In the genomic region with DNA sequence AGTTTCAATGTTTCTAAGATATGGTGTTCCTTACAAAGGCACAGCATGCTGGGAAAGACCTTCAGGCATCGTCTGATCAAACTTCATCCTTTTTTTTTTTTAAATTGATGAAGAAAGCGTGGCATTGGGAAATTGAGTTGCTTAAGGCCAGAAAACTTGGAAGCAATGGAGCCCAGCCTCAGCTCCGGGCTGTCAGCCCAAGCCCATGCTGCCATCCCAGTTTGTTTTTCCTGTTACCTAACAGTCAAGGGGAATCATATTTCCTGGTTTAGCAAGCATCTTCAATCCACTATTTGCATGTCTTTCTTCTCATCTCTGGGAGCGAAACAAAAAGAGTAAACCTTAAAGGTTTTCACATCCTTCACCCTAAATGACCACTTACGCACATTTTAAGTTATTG, we compare ENCODE assay signal across 18 cellular contexts.
DNase-seq lines count a peak whose midpoint lies in the region; ATAC-seq, FAIRE-seq and TF ChIP-seq lines count a peak whose summit lies in the region.
"Had no signal": no experiment of that assay in that cellular context is flagged by ENCODE, and none has a peak within 500 bp of the region (broad histone marks: within the 10 kb centered on the region; RNA-seq: fewer than 3 reads in every experiment).

No MANE protein-coding gene starts in this region.

- H4K20me1 ChIP-seq in IMR-90 (ENCODE audit: insufficient read depth, low read length): no peaks in the 10 kb centered on the region; the same call in 1 of the 2 replicates

- no peaks in the 10 kb centered on the region for H3K27me3 Mint-ChIP-seq in brain
- H3K27me3 Mint-ChIP-seq: activated CD8-positive, alpha-beta T cell treated with anti-CD3 and anti-CD28 coated beads for 36 hours; stimulated activated naive B cell treated with anti-CD40 and anti-IgM and Interleukin-4, amounts not matched to agents 10 μg/mL and 1 μg/mL and 100 μg/mL, for 72 hours had no signal

- H3K4me1 ChIP-seq in IMR-90 (ENCODE audit: control insufficient read depth, insufficient read depth, low read length): no peaks in the 10 kb centered on the region
- H3K4me1 ChIP-seq in lung (ENCODE audit: control insufficient read depth in 2 of 2, insufficient read depth in 2 of 2, low read length in 2 of 2): peaks cover 0 to 8% of the 10 kb centered on the region in 2 donors

- no peak overlapping the region for H3K4ac ChIP-seq in IMR-90 (ENCODE audit: low read depth, low read length)

- CTCF ChIA-PET in AG04450 (lab: Charles Lee): no interaction called here
- CTCF ChIA-PET in IMR-90 (lab: Yijun Ruan, JAX): no interaction called here

- no peak overlapping the region for H4K5ac ChIP-seq in IMR-90 (ENCODE audit: low read depth, low read length)

- no peak overlapping the region for H3K27ac ChIP-seq in AG04450 (ENCODE audit: low read depth, low read length)
- no peak overlapping the region for H3K27ac ChIP-seq in IMR-90 (ENCODE audit: insufficient read depth, low read length)
- no peak overlapping the region for H3K27ac ChIP-seq in lung (ENCODE audit: low read depth in 1 of 2, low read length in 1 of 2)
- H3K27ac ChIP-seq: coronary artery had no signal

- no peak for TF ChIP-seq CTCF in AG04450 (IDR thresholded peaks at IDR 0.05; ENCODE audit: low read depth, low read length)
- no peak for TF ChIP-seq CTCF in IMR-90 (conservative IDR thresholded peaks at IDR 0.05; ENCODE audit: low read depth, low read length)
- no peak for TF ChIP-seq CTCF in brain (conservative IDR thresholded peaks at IDR 0.05)
- no peak for TF ChIP-seq CTCF in lung (IDR thresholded peaks at IDR 0.05; ENCODE audit: control extremely low read depth, extremely low read depth)

- H3K4me1 Mint-ChIP-seq in brain: peaks cover 52% of the 10 kb centered on the region

- peak; percentile 36 for DNase-seq in AG04450 (ENCODE audit: low read depth, low spot score)
- peak; percentile 54 for DNase-seq in IMR-90
- DNase-seq in lung (ENCODE audit: low spot score): no peak
- DNase-seq in RCC 7860 (ENCODE audit: low spot score): no peak
- DNase-seq in HTR-8/SVneo (ENCODE audit: insufficient read length, low spot score): no peak
- DNase-seq in activated CD8-positive, alpha-beta memory T cell treated with anti-CD3 and anti-CD28 coated beads, Interleukin-2, amount 50 U/mL, for 48 hours: no peak
- DNase-seq in effector CD8-positive, alpha-beta T cell (lab: John Stamatoyannopoulos, UW): no peak
- DNase-seq: activated CD8-positive, alpha-beta T cell treated with anti-CD3 and anti-CD28 coated beads for 36 hours; HCEC 1CT; mucosa of descending colon; SK-N-SH; stimulated activated naive B cell treated with anti-CD40 and anti-IgM and Interleukin-4, amounts not matched to agents 10 μg/mL and 1 μg/mL and 100 μg/mL, for 72 hours had no signal

- H3K18ac ChIP-seq in IMR-90 (ENCODE audit: low read depth, low read length): no peak overlapping the region

- dilution Hi-C loops in IMR-90 (cut with HindIII; ENCODE audit: low sequenced_read_pairs, unreplicated experiment): no loop called here

- BruUV-seq in IMR-90 (replicated peaks; lab: Mats Ljungman, UMichigan): no TSS peak

- POLR2A ChIA-PET in AG04450 (lab: Yijun Ruan, JAX): no interaction called here
- POLR2A ChIA-PET in IMR-90 (lab: Charles Lee; ENCODE audit: unreplicated experiment): no interaction called here

- H3K56ac ChIP-seq in IMR-90 (ENCODE audit: extremely low read depth, insufficient read depth, low read length): no peak overlapping the region

- no peaks in the 10 kb centered on the region for H3K36me3 ChIP-seq in IMR-90 (ENCODE audit: control insufficient read depth, insufficient read depth, low read length)
- H3K36me3 ChIP-seq in lung (ENCODE audit: control insufficient read depth in 2 of 2, insufficient read depth in 2 of 2, low read length in 2 of 2): no peaks in the 10 kb centered on the region

- H2BK20ac ChIP-seq in IMR-90 (ENCODE audit: low read depth, low read length): no peak overlapping the region

- H3K4me3 ChIP-seq in AG04450 (ENCODE audit: low read depth, low read length) (no peak overlapping the region), IMR-90 (ENCODE audit: insufficient read depth, low read depth, low read length) (no peak overlapping the region), lung (no peak overlapping the region)
- H3K4me3 ChIP-seq: coronary artery, mucosa of descending colon had no signal

- H4K8ac ChIP-seq in IMR-90 (ENCODE audit: low read depth in 2 of 2, low read length in 2 of 2): no peak overlapping the region

- no CpG with 5 or more reads among the region's 5 CpGs for WGBS in IMR-90 (ENCODE audit: extremely low coverage in 2 of 2, insufficient read length in 1 of 2), 2 experiments
- WGBS in lung, 2 donors: 56 to 64% methylated on average over 5 of the region's 5 CpGs

- H3K4me2 ChIP-seq in IMR-90 (ENCODE audit: low read depth, low read length): no peak overlapping the region
- H3K4me2 ChIP-seq: SK-N-SH had no signal

- H3K27me3 ChIP-seq in AG04450 (ENCODE audit: control insufficient read depth, insufficient read depth, low read length) (peaks cover 8% of the 10 kb centered on the region), IMR-90 (ENCODE audit: control insufficient read depth, insufficient read depth, low read length) (peaks cover 27% of the 10 kb centered on the region), lung (ENCODE audit: control insufficient read depth, insufficient read depth) (no peaks in the 10 kb centered on the region)

- no peak for FAIRE-seq in RCC 7860 (lab: Jason Lieb, UNC)
- FAIRE-seq in HTR-8/SVneo (lab: Jason Lieb, UNC): no peak
- FAIRE-seq: D721Med, HepG2, keratinocyte had no signal

- H3K36me3 Mint-ChIP-seq in brain: no peaks in the 10 kb centered on the region

- H3K23ac ChIP-seq in IMR-90 (ENCODE audit: low read depth, low read length): no peak overlapping the region

- H3K9me3 ChIP-seq in AG04450 (ENCODE audit: control insufficient read depth, insufficient read depth, low read length) (no peaks in the 10 kb centered on the region), IMR-90 (ENCODE audit: control insufficient read depth, insufficient read depth, low read length) (no peaks in the 10 kb centered on the region; the same call in 1 of the 2 replicates), lung (ENCODE audit: control insufficient read depth in 2 of 2, insufficient read depth in 1 of 2, low read length in 1 of 2) (no peaks in the 10 kb centered on the region)
- H3K9me3 ChIP-seq: mucosa of descending colon, SK-N-SH had no signal

- no peak overlapping the region for H2BK5ac ChIP-seq in IMR-90 (ENCODE audit: low read depth, low read length, poor library complexity, severe bottlenecking)

- H2AK5ac ChIP-seq in IMR-90 (ENCODE audit: low read depth, low read length): no peak overlapping the region

- H2AFZ ChIP-seq in IMR-90 (replicated peaks; ENCODE audit: low read length, poor library complexity): no peak overlapping the region

- no peak for TF ChIP-seq POLR2A in IMR-90 (IDR thresholded peaks at IDR 0.05; ENCODE audit: low read depth, low read length)

- H3K9me3 Mint-ChIP-seq in brain: no peaks in the 10 kb centered on the region
- H3K9me3 Mint-ChIP-seq: activated CD8-positive, alpha-beta T cell treated with anti-CD3 and anti-CD28 coated beads for 36 hours; activated T-helper 1 cell treated with anti-CD3 and anti-CD28 coated beads, Interleukin-12 subunit alpha, Interleukin-12 subunit beta, Interleukin-2, Interleukin-4 antibody, amounts not matched to agents 30 ng/mL and 10 ng/mL and 1 ng/mL, durations not matched to agents 14 hours and 24 hours and 36 hours; stimulated activated naive B cell treated with anti-CD40 and anti-IgM and Interleukin-4, amounts not matched to agents 10 μg/mL and 1 μg/mL and 100 μg/mL, for 72 hours had no signal

- intact Hi-C loops in IMR-90 (cut with micrococcal nuclease): loop anchor here (5.0 kb wide), 1 partner anchor 920 kb away; no protein-coding TSS in a partner anchor

- no peaks in the 10 kb centered on the region for H3K79me1 ChIP-seq in IMR-90 (ENCODE audit: low read depth in 1 of 2, low read length in 2 of 2)

- no peak overlapping the region for H3K14ac ChIP-seq in IMR-90 (replicated peaks; ENCODE audit: low read depth, low read length)

- H3K9ac ChIP-seq in IMR-90 (ENCODE audit: low read depth, low read length): no peak overlapping the region
- H3K9ac ChIP-seq: SK-N-SH had no signal

- H3K4me3 Mint-ChIP-seq in brain: no peak overlapping the region
- H3K4me3 Mint-ChIP-seq: activated CD8-positive, alpha-beta T cell treated with anti-CD3 and anti-CD28 coated beads for 36 hours; activated T-helper 1 cell treated with anti-CD3 and anti-CD28 coated beads, Interleukin-12 subunit alpha, Interleukin-12 subunit beta, Interleukin-2, Interleukin-4 antibody, amounts not matched to agents 30 ng/mL and 10 ng/mL and 1 ng/mL, durations not matched to agents 14 hours and 24 hours and 36 hours; stimulated activated naive B cell treated with anti-CD40 and anti-IgM and Interleukin-4, amounts not matched to agents 10 μg/mL and 1 μg/mL and 100 μg/mL, for 72 hours had no signal

- no peak for TF ChIP-seq RAD21 in IMR-90 (IDR thresholded peaks at IDR 0.05; ENCODE audit: low read length)

- H3K27ac Mint-ChIP-seq in brain: peak overlapping the region in 3 of 5 experiments; percentile 6 to 49 (median 21)
- H3K27ac Mint-ChIP-seq: activated CD8-positive, alpha-beta T cell treated with anti-CD3 and anti-CD28 coated beads for 36 hours; activated T-helper 1 cell treated with anti-CD3 and anti-CD28 coated beads, Interleukin-12 subunit alpha, Interleukin-12 subunit beta, Interleukin-2, Interleukin-4 antibody, amounts not matched to agents 30 ng/mL and 10 ng/mL and 1 ng/mL, durations not matched to agents 14 hours and 24 hours and 36 hours had no signal

- ATAC-seq in IMR-90 (ENCODE audit: low read depth) (no peak), lung (ENCODE audit: insufficient read depth, low FRiP score) (peak; percentile 10)
- ATAC-seq: activated CD8-positive, alpha-beta T cell treated with anti-CD3 and anti-CD28 coated beads for 36 hours; HepG2; mucosa of descending colon; stimulated activated naive B cell treated with anti-CD40 and anti-IgM and Interleukin-4, amounts not matched to agents 10 μg/mL and 1 μg/mL and 100 μg/mL, for 72 hours had no signal

- H2AK9ac ChIP-seq in IMR-90 (replicated peaks; ENCODE audit: low read depth, low read length, poor library complexity): no peak overlapping the region

- in situ Hi-C loops in IMR-90 (cut with MboI; ENCODE audit: low sequenced_read_pairs): no loop called here

- no peak overlapping the region for H2BK15ac ChIP-seq in IMR-90 (ENCODE audit: low read depth, low read length)

- H4K91ac ChIP-seq in IMR-90 (ENCODE audit: insufficient read depth, low read depth, low read length): no peak overlapping the region

- no peaks in the 10 kb centered on the region; the same call in 1 of the 2 replicates for H3K9me1 ChIP-seq in IMR-90 (ENCODE audit: insufficient read depth, low read length)

- H2BK120ac ChIP-seq in IMR-90 (ENCODE audit: low read depth, low read length): no peak overlapping the region

TF ChIP-seq in IMR-90, 13 proteins besides CTCF, POLR2A, EP300 and RAD21 (continues in another document):
- TF ChIP-seq MXI1 (IDR thresholded peaks at IDR 0.05; ENCODE audit: borderline replicate concordance, low read depth, low read length) (no peak), RFX5 (IDR thresholded peaks at IDR 0.05; ENCODE audit: low read depth, low read length) (no peak), FOS (IDR thresholded peaks at IDR 0.05; ENCODE audit: low read depth, low read length) (no peak), CEBPB (IDR thresholded peaks at IDR 0.05; ENCODE audit: low read depth, low read length) (no peak), RCOR1 (IDR thresholded peaks at IDR 0.05; ENCODE audit: insufficient replicate concordance, low read length) (no peak)

Comparison
In these comparisons a context has a peak if more than half of its experiments do, and no peak if none do; other contexts are left out.
1. DNase-seq: peak in AG04450 (single experiment) and IMR-90 (single experiment); none in lung (single experiment), RCC 7860 (single experiment), HTR-8/SVneo (single experiment), activated CD8-positive, alpha-beta memory T cell treated with anti-CD3 and anti-CD28 coated beads, Interleukin-2, amount 50 U/mL, for 48 hours (single experiment) and effector CD8-positive, alpha-beta T cell (single experiment).